ENCODE assay signal across 17 cellular contexts in the genomic region with DNA sequence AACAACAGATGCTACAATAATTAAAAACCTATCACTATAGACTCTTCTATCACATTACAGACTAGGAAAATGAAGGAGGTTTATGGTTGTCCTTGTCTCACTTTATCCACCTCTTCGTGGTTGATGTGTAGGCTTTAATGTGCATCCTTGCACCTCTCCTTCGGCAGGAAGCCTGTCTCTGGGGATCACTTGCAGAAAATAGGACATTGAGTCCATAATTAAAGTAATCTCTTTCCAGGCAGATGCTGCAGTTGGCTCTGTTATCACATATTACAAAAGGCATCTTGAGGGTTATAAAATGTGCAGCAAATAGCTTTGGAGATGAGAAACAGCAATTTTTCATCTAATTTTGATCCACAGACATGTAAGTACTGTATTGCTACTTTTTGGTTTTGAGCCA.
"Had no signal": no experiment of that assay in that cellular context is flagged by ENCODE, and none has a peak within 500 bp of the region (broad histone marks: within the 10 kb centered on the region; RNA-seq: fewer than 3 reads in every experiment).

No MANE protein-coding gene starts in this region.

- H3K4me3 Mint-ChIP-seq: activated CD8-positive, alpha-beta memory T cell treated with anti-CD3 and anti-CD28 coated beads, Interleukin-2, amount 10 ng/mL, durations not matched to agents 7 days and 5 days; activated naive CD4-positive, alpha-beta T cell treated with anti-CD3 and anti-CD28 coated beads, Interleukin-2, amount 10 ng/mL, durations not matched to agents 7 days and 5 days; dendritic cell treated with granulocyte-macrophage colony-stimulating factor and Interleukin-4, amounts not matched to agents 40 ng/mL and 50 ng/mL, for 4 days; nephron; stimulated activated effector memory CD8-positive, alpha-beta T cell treated with anti-CD3 and anti-CD28 coated beads, Interleukin-12 subunit alpha, Interleukin-12 subunit beta, amount 100 ng/mL, for 72 hours had no signal

- H3K4me1 Mint-ChIP-seq: activated CD8-positive, alpha-beta memory T cell treated with anti-CD3 and anti-CD28 coated beads, Interleukin-2, amount 10 ng/mL, durations not matched to agents 7 days and 5 days; activated naive CD4-positive, alpha-beta T cell treated with anti-CD3 and anti-CD28 coated beads, Interleukin-2, amount 10 ng/mL, durations not matched to agents 7 days and 5 days; nephron; stimulated activated effector memory CD8-positive, alpha-beta T cell treated with anti-CD3 and anti-CD28 coated beads, Interleukin-12 subunit alpha, Interleukin-12 subunit beta, amount 100 ng/mL, for 72 hours had no signal

- H3K27ac ChIP-seq: ascending aorta, breast epithelium had no signal

- H3K27ac Mint-ChIP-seq: activated CD8-positive, alpha-beta memory T cell treated with anti-CD3 and anti-CD28 coated beads, Interleukin-2, amount 10 ng/mL, durations not matched to agents 7 days and 5 days; activated naive CD4-positive, alpha-beta T cell treated with anti-CD3 and anti-CD28 coated beads, Interleukin-2, amount 10 ng/mL, durations not matched to agents 7 days and 5 days; dendritic cell treated with granulocyte-macrophage colony-stimulating factor and Interleukin-4, amounts not matched to agents 40 ng/mL and 50 ng/mL, for 4 days; nephron; stimulated activated effector memory CD8-positive, alpha-beta T cell treated with anti-CD3 and anti-CD28 coated beads, Interleukin-12 subunit alpha, Interleukin-12 subunit beta, amount 100 ng/mL, for 72 hours had no signal

- H3K27me3 ChIP-seq: ascending aorta, breast epithelium had no signal

- ATAC-seq: activated CD8-positive, alpha-beta memory T cell treated with anti-CD3 and anti-CD28 coated beads, Interleukin-2, amount 10 ng/mL, durations not matched to agents 7 days and 5 days; stimulated activated effector memory CD8-positive, alpha-beta T cell treated with anti-CD3 and anti-CD28 coated beads, Interleukin-12 subunit alpha, Interleukin-12 subunit beta, amount 100 ng/mL, for 72 hours had no signal

- H3K9me3 ChIP-seq: ascending aorta had no signal

- H3K4me3 ChIP-seq: ascending aorta, breast epithelium had no signal

- DNase-seq: activated CD4-positive, alpha-beta T cell treated with anti-CD3 and anti-CD28 coated beads for 1 hour; activated CD4-positive, alpha-beta T cell treated with anti-CD3 and anti-CD28 coated beads, Interleukin-2, amount 50 U/mL, for 48 hours; activated CD8-positive, alpha-beta memory T cell treated with anti-CD3 and anti-CD28 coated beads, Interleukin-2, amount 10 ng/mL, durations not matched to agents 7 days and 5 days; activated naive CD4-positive, alpha-beta T cell treated with anti-CD3 and anti-CD28 coated beads, Interleukin-2, amount 10 ng/mL, durations not matched to agents 7 days and 5 days; activated T-cell treated with anti-CD3 and anti-CD28 coated beads, Interleukin-2, amount 50 U/mL, for 1 hour; effector memory CD4-positive, alpha-beta T cell; foreskin fibroblast; glutamatergic neuron; hypothalamus; kidney glomerular epithelial cell; mesendoderm; occipital lobe had no signal

- H3K36me3 Mint-ChIP-seq: activated CD8-positive, alpha-beta memory T cell treated with anti-CD3 and anti-CD28 coated beads, Interleukin-2, amount 10 ng/mL, durations not matched to agents 7 days and 5 days; activated naive CD4-positive, alpha-beta T cell treated with anti-CD3 and anti-CD28 coated beads, Interleukin-2, amount 10 ng/mL, durations not matched to agents 7 days and 5 days; stimulated activated effector memory CD8-positive, alpha-beta T cell treated with anti-CD3 and anti-CD28 coated beads, Interleukin-12 subunit alpha, Interleukin-12 subunit beta, amount 100 ng/mL, for 72 hours had no signal

- H3K36me3 ChIP-seq: ascending aorta, breast epithelium had no signal

- H3K9me3 Mint-ChIP-seq: activated naive CD4-positive, alpha-beta T cell treated with anti-CD3 and anti-CD28 coated beads, Interleukin-2, amount 10 ng/mL, durations not matched to agents 7 days and 5 days; dendritic cell treated with granulocyte-macrophage colony-stimulating factor and Interleukin-4, amounts not matched to agents 40 ng/mL and 50 ng/mL, for 4 days had no signal

- H3K27me3 Mint-ChIP-seq: activated naive CD4-positive, alpha-beta T cell treated with anti-CD3 and anti-CD28 coated beads, Interleukin-2, amount 10 ng/mL, durations not matched to agents 7 days and 5 days; dendritic cell treated with granulocyte-macrophage colony-stimulating factor and Interleukin-4, amounts not matched to agents 40 ng/mL and 50 ng/mL, for 4 days had no signal
